ENCODE assay signal across 1 cellular context in the genomic region with DNA sequence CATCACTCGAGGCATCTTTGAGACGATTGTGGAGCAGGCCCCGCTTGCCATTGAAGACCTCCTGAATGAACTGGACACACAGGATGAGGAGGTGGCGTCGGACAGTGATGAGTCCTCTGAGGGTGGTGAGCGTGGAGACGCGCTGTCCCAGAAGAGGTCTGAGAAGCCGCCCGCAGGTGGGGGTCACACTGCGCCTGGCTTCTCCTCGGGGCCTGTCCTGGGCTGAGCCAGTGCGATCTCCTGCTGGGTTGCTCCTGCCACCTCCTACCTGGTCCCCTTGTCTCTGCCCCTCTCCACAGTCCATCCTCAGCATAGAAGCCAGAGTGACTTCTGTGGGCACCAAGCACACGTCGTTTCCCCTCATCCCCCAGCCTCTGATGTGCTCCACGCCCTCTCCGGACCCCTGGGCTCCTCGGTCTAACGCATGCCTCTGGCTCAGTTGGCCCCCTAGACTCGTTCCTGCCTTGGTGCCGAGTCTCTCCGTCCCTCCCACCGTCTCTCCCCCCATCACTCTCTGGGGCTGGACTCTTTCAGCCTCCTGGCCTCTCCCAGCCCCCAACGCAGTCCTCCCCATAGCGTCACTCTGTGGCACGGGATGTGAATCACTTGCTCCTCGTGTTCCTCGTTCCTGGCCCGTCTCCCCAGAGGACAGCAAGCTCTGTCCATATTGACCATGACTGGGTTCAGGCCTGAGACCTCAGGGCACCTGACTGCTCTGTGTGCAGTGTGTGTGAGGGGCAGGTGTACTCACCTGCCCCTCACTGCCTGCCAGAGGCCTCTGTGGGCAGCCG.
TF ChIP-seq lines count a peak whose summit lies in the region.

No MANE protein-coding gene starts in this region.

TF ChIP-seq in GM12878, 131 proteins besides CTCF, POLR2A, EP300 and RAD21:
- TF ChIP-seq NR2F1 (conservative IDR thresholded peaks at IDR 0.05) (no peak), BCL11A (IDR thresholded peaks at IDR 0.05; ENCODE audit: low read depth, low read length) (no peak), SREBF2 (IDR thresholded peaks at IDR 0.05; ENCODE audit: low read length) (no peak), ZZZ3 (IDR thresholded peaks at IDR 0.05; ENCODE audit: control insufficient read depth, insufficient read length, low read depth) (no peak), ZNF622 (IDR thresholded peaks at IDR 0.05) (no peak), SIX5 (IDR thresholded peaks at IDR 0.05; ENCODE audit: low read depth, low read length, severe bottlenecking) (no peak), RUNX3 (IDR thresholded peaks at IDR 0.05; ENCODE audit: low read length) (no peak), ETV6 (conservative IDR thresholded peaks at IDR 0.05 in 1 of 2, IDR thresholded peaks at IDR 0.05 in 1 of 2; ENCODE audit: borderline replicate concordance in 1 of 2, low read depth in 1 of 2) (no peak), SREBF1 (IDR thresholded peaks at IDR 0.05; ENCODE audit: low read length) (no peak), GABPA (IDR thresholded peaks at IDR 0.05; ENCODE audit: low read depth) (no peak), SKIL (IDR thresholded peaks at IDR 0.05; ENCODE audit: low read depth, poor library complexity, severe bottlenecking) (no peak), POLR2AphosphoS5 (IDR thresholded peaks at IDR 0.05; ENCODE audit: low read length) (no peak), NBN (IDR thresholded peaks at IDR 0.05) (no peak)
- TF ChIP-seq, protein P1, sequence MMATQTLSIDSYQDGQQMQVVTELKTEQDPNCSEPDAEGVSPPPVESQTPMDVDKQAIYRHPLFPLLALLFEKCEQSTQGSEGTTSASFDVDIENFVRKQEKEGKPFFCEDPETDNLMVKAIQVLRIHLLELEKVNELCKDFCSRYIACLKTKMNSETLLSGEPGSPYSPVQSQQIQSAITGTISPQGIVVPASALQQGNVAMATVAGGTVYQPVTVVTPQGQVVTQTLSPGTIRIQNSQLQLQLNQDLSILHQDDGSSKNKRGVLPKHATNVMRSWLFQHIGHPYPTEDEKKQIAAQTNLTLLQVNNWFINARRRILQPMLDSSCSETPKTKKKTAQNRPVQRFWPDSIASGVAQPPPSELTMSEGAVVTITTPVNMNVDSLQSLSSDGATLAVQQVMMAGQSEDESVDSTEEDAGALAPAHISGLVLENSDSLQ (IDR thresholded peaks at IDR 0.05): no peak
- TF ChIP-seq, protein P2, sequence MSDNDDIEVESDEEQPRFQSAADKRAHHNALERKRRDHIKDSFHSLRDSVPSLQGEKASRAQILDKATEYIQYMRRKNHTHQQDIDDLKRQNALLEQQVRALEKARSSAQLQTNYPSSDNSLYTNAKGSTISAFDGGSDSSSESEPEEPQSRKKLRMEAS (IDR thresholded peaks at IDR 0.05; ENCODE audit: low read depth, low read length): no peak
- TF ChIP-seq, protein P3, sequence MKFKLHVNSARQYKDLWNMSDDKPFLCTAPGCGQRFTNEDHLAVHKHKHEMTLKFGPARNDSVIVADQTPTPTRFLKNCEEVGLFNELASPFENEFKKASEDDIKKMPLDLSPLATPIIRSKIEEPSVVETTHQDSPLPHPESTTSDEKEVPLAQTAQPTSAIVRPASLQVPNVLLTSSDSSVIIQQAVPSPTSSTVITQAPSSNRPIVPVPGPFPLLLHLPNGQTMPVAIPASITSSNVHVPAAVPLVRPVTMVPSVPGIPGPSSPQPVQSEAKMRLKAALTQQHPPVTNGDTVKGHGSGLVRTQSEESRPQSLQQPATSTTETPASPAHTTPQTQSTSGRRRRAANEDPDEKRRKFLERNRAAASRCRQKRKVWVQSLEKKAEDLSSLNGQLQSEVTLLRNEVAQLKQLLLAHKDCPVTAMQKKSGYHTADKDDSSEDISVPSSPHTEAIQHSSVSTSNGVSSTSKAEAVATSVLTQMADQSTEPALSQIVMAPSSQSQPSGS (IDR thresholded peaks at IDR 0.05; ENCODE audit: low read length): no peak
